ENCODE assay signal across 7 cellular contexts in the genomic region with DNA sequence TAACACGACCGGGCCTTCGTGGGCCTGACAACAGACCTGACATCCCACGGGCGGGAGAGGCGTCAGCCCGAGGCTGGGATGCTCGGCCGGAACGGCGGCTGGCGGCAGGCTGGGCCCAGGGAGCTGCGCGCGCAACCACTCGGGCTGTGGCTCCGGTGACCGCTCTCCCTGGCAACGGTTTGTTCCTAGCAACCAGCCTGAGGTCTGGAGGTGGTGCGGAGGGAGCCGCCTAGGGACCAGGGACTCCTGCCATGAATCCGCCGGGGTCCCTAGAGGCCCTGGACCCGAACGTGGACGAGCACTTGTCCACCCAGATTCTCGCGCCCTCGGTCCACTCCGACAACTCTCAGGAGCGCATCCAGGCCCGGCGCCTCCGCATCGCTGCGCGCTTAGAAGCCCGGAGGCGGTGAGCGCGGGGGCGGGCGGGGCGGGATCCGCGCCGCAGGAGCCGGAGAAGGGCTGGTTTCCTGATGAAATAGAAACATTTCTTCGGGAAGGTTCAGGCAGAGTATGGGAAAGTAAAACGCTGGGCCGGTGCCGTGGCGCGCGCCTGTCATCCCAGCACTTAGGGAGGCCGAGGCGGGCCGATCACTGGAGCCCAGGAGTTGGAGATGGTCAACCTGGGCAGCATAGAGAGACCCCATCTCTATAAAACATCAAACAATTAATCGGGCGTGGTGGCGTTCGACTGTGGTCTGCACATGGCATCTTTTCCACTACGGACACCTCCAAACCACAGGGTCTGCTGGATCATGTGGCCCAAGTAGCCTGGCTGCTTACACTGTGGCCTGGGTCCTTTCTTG. TPM values are rescaled to one million over a fixed set of nuclear protein-coding genes. Genes with fewer than 3 reads are reported as not detected.
DNase-seq lines count a peak whose midpoint lies in the region; TF ChIP-seq lines count a peak whose summit lies in the region.

TSS of gene DRC1 (plus strand) at position 182 of the 803 bp plus-strand sequence. CDS start at position 252, 70 bp downstream.

- DNase-seq in GM10266 (ENCODE audit: extremely low spot score) (peak; percentile 66), NCI-H2029 treated with DMSO at 0.1 percent for 48 hours (lab: John Stamatoyannopoulos, UW) (peak; percentile 29), astrocyte of the spinal cord (ENCODE audit: low read depth, low spot score) (peak; percentile 75), hepatic stellate cell (ENCODE audit: low spot score) (peak; percentile 95), pulmonary artery endothelial cell (ENCODE audit: low read depth, low spot score) (peak; percentile 13), Kasumi-1 (lab: John Stamatoyannopoulos, UW) (no peak)
- no peak for DNase-seq in effector CD8-positive, alpha-beta T cell (lab: John Stamatoyannopoulos, UW)

- in situ Hi-C loops in astrocyte of the spinal cord (cut with HindIII; ENCODE audit: low sequenced_read_pairs), result no loop called here

- no peak for TF ChIP-seq CTCF in GM10266 (IDR thresholded peaks at IDR 0.05; ENCODE audit: control insufficient read depth, insufficient read depth, low read depth, missing control alignments)
- TF ChIP-seq CTCF in astrocyte of the spinal cord (IDR thresholded peaks at IDR 0.05; ENCODE audit: low read depth, low read length), result no peak

- H3K4me3 ChIP-seq in astrocyte of the spinal cord (ENCODE audit: low read depth, low read length), result peak within 1 kb of the TSS; percentile 52

RNA-seq across cellular contexts. Expression of gene DRC1, which starts in this region (rescaled TPM):
- 0.13 and 0.18 TPM in 2 replicates for total RNA-seq in pulmonary artery endothelial cell

Comparison
In these comparisons a context has a peak if more than half of its experiments do, and no peak if none do; other contexts are left out.
1. Peak in DNase-seq in pulmonary artery endothelial cell; RNA of the gene not detected or under 1 TPM.
2. DNase-seq: peak in GM10266 (single experiment), NCI-H2029 treated with DMSO at 0.1 percent for 48 hours (single experiment), astrocyte of the spinal cord (single experiment) and hepatic stellate cell (single experiment); none in effector CD8-positive, alpha-beta T cell (single experiment) and Kasumi-1 (0 of 2).